ENCODE assay signal across 26 cellular contexts in the genomic region with DNA sequence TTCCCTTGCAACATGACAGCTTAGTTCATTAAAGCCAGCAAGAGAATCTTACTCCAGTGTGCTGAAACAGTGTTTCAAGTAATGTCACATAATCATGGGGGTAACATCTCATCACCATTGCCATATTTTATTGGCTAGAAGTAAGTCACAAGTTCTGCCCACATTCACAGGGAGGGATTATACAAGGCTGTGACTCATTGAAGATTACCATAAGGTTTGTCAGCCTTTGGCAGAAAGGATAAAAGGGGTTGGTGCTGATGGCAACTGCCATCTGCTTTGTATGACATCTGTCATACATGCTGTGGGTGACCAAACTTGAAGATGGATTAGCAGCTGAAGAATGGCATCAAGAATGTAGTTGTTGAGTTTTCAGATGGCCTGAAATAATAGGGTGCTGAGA.
DNase-seq lines count a peak whose midpoint lies in the region; ATAC-seq and TF ChIP-seq lines count a peak whose summit lies in the region.
"Had no signal": no experiment of that assay in that cellular context is flagged by ENCODE, and none has a peak within 500 bp of the region (broad histone marks: within the 10 kb centered on the region; RNA-seq: fewer than 3 reads in every experiment).

No MANE protein-coding gene starts in this region.

- H3K14ac ChIP-seq in IMR-90 (replicated peaks; ENCODE audit: low read depth, low read length), result no peak overlapping the region

- no peak overlapping the region for H3K4me2 ChIP-seq in IMR-90 (ENCODE audit: low read depth, low read length)
- no peak overlapping the region for H3K4me2 ChIP-seq in MM.1S (ENCODE audit: low read depth, low read length)
- H3K4me2 ChIP-seq: GM23338 had no signal

- no peak overlapping the region for H4K5ac ChIP-seq in IMR-90 (ENCODE audit: low read depth, low read length)

- H2AFZ ChIP-seq in IMR-90 (replicated peaks; ENCODE audit: low read length, poor library complexity) (no peak overlapping the region), MM.1S (ENCODE audit: low read length) (no peak overlapping the region)
- H2AFZ ChIP-seq: GM23338 had no signal

- H4K91ac ChIP-seq in IMR-90 (ENCODE audit: insufficient read depth, low read depth, low read length), result no peak overlapping the region

- intact Hi-C loops in IMR-90 (cut with micrococcal nuclease), result loop anchor here (1.0 kb wide), 1 partner anchor 48 kb away; no protein-coding TSS in a partner anchor

- H2BK20ac ChIP-seq in IMR-90 (ENCODE audit: low read depth, low read length), result no peak overlapping the region

- no peaks in the 10 kb centered on the region; the same call in 1 of the 2 replicates for H3K27me3 ChIP-seq in IMR-90 (ENCODE audit: control insufficient read depth, insufficient read depth, low read length)
- no peaks in the 10 kb centered on the region for H3K27me3 ChIP-seq in MM.1S (replicated peaks; ENCODE audit: insufficient read depth, low read length)
- H3K27me3 ChIP-seq: SJSA1, stomach, tibial artery had no signal

- no peaks in the 10 kb centered on the region for H3K9me2 ChIP-seq in MM.1S (replicated peaks; ENCODE audit: insufficient read depth, low read length)

- no peak overlapping the region for H3K56ac ChIP-seq in IMR-90 (ENCODE audit: extremely low read depth, insufficient read depth, low read length)

- TF ChIP-seq RAD21 in IMR-90 (IDR thresholded peaks at IDR 0.05; ENCODE audit: low read length), result no peak

- H2BK15ac ChIP-seq in IMR-90 (ENCODE audit: low read depth, low read length), result no peak overlapping the region

- H3K9me3 ChIP-seq in IMR-90 (ENCODE audit: control insufficient read depth, insufficient read depth, low read length) (no peaks in the 10 kb centered on the region), MM.1S (replicated peaks; ENCODE audit: insufficient read depth, low read length) (no peaks in the 10 kb centered on the region)
- H3K9me3 ChIP-seq: prostate gland, SJSA1, stomach, tibial artery had no signal

- H3F3A ChIP-seq in MM.1S (ENCODE audit: insufficient read depth, low read length), result no peaks in the 10 kb centered on the region

- no peaks in the 10 kb centered on the region for H3K79me2 ChIP-seq in MM.1S (ENCODE audit: low read length)

- H4K20me1 ChIP-seq in IMR-90 (ENCODE audit: insufficient read depth, low read length) (no peaks in the 10 kb centered on the region), MM.1S (ENCODE audit: insufficient read depth, low read length) (no peaks in the 10 kb centered on the region)

- no peak overlapping the region for H2AK9ac ChIP-seq in IMR-90 (replicated peaks; ENCODE audit: low read depth, low read length, poor library complexity)

- no peaks in the 10 kb centered on the region for H3K4me1 ChIP-seq in IMR-90 (ENCODE audit: control insufficient read depth, insufficient read depth, low read length)
- no peaks in the 10 kb centered on the region for H3K4me1 ChIP-seq in MM.1S (ENCODE audit: low read length)
- H3K4me1 ChIP-seq: prostate gland, stomach, tibial artery had no signal

- H3K27ac ChIP-seq in IMR-90 (ENCODE audit: insufficient read depth, low read length) (no peak overlapping the region), MM.1S (ENCODE audit: low read length) (no peak overlapping the region)
- H3K27ac ChIP-seq: C4-2B, prostate gland, SJSA1, stomach, tibial artery had no signal

- H2BK120ac ChIP-seq in IMR-90 (ENCODE audit: low read depth, low read length), result no peak overlapping the region

- H3K79me1 ChIP-seq in IMR-90 (ENCODE audit: low read depth in 1 of 2, low read length in 2 of 2), result no peaks in the 10 kb centered on the region

- ATAC-seq in IMR-90 (ENCODE audit: low read depth), result no peak
- no peak for ATAC-seq in HG02938 (IDR thresholded peaks at IDR 0.05; ENCODE audit: unreplicated experiment)
- ATAC-seq in HG03039 (IDR thresholded peaks at IDR 0.05; ENCODE audit: unreplicated experiment), result no peak
- no peak for ATAC-seq in GM21723 (IDR thresholded peaks at IDR 0.05; ENCODE audit: unreplicated experiment)
- ATAC-seq: activated CD4-positive, alpha-beta T cell treated with anti-CD3 and anti-CD28 coated beads for 36 hours; activated T-cell treated with anti-CD3 and anti-CD28 coated beads, Interleukin-2, amount 50 U/mL, for 72 hours; GM23338 had no signal

- no peak overlapping the region for H3K4ac ChIP-seq in IMR-90 (ENCODE audit: low read depth, low read length)

- H3K9ac ChIP-seq in IMR-90 (ENCODE audit: low read depth, low read length) (no peak overlapping the region), MM.1S (ENCODE audit: low read length) (no peak overlapping the region)

- no TSS peak for BruUV-seq in IMR-90 (replicated peaks; lab: Mats Ljungman, UMichigan)

- DNase-seq in EL (peak; percentile 34), IMR-90 (peak; percentile 12), amniotic epithelial cell (ENCODE audit: low read depth) (peak; percentile 21), kidney tubule cell (ENCODE audit: low spot score) (peak; percentile 27), MM.1S (no peak)
- DNase-seq: activated CD4-positive, alpha-beta T cell treated with anti-CD3 and anti-CD28 coated beads for 36 hours; activated naive CD4-positive, alpha-beta T cell treated with anti-CD3 and anti-CD28 coated beads, Interleukin-2, amount 10 ng/mL, durations not matched to agents 7 days and 5 days; activated T-cell treated with anti-CD3 and anti-CD28 coated beads, Interleukin-2, amount 50 U/mL, for 72 hours; amygdala; caudate nucleus; glutamatergic neuron; Kasumi-1; NCI-H1417; NCI-H446 treated with DMSO at 0.1 percent for 48 hours; NK-92 treated with Interleukin-12 subunit alpha and Interleukin-12 subunit beta, amount 100 ng/mL, for 24 hours; stomach; T-helper 1 cell; tibial artery had no signal

- TF ChIP-seq CTCF in IMR-90 (conservative IDR thresholded peaks at IDR 0.05; ENCODE audit: low read depth, low read length), result no peak
- no peak for TF ChIP-seq CTCF in MM.1S (IDR thresholded peaks at IDR 0.05; ENCODE audit: low read length)

- dilution Hi-C loops in IMR-90 (cut with HindIII; ENCODE audit: low sequenced_read_pairs, unreplicated experiment), result no loop called here

- CTCF ChIA-PET in IMR-90 (lab: Yijun Ruan, JAX), result no interaction called here

- H3K23ac ChIP-seq in IMR-90 (ENCODE audit: low read depth, low read length), result no peak overlapping the region

- TF ChIP-seq POLR2A in IMR-90 (IDR thresholded peaks at IDR 0.05; ENCODE audit: low read depth, low read length), result no peak

- no peak overlapping the region for H4K8ac ChIP-seq in IMR-90 (ENCODE audit: low read depth in 2 of 2, low read length in 2 of 2)

- POLR2A ChIA-PET in IMR-90 (lab: Charles Lee; ENCODE audit: unreplicated experiment), result no interaction called here

- no peaks in the 10 kb centered on the region for H3K9me1 ChIP-seq in IMR-90 (ENCODE audit: insufficient read depth, low read length)

- no peak overlapping the region for H2BK5ac ChIP-seq in IMR-90 (ENCODE audit: low read depth, low read length, poor library complexity, severe bottlenecking)

- H2AK5ac ChIP-seq in IMR-90 (ENCODE audit: low read depth, low read length), result no peak overlapping the region

- no peak overlapping the region for H3K18ac ChIP-seq in IMR-90 (ENCODE audit: low read depth, low read length)

- in situ Hi-C loops in IMR-90 (cut with MboI; ENCODE audit: low sequenced_read_pairs), result no loop called here

- H3K36me3 ChIP-seq in IMR-90 (ENCODE audit: control insufficient read depth, insufficient read depth, low read length), result no peaks in the 10 kb centered on the region
- no peaks in the 10 kb centered on the region for H3K36me3 ChIP-seq in MM.1S (replicated peaks; ENCODE audit: insufficient read depth, low read length)
- H3K36me3 ChIP-seq: prostate gland, SJSA1, stomach, tibial artery had no signal

- no peak overlapping the region for H3K4me3 ChIP-seq in IMR-90 (ENCODE audit: insufficient read depth, low read depth, low read length)
- H3K4me3 ChIP-seq in MM.1S (ENCODE audit: low read length), result no peak overlapping the region
- H3K4me3 ChIP-seq: GM23338, lung, prostate gland, SJSA1, stomach, tibial artery had no signal

TF ChIP-seq in IMR-90, 13 proteins besides CTCF, POLR2A, EP300 and RAD21:
- TF ChIP-seq RFX5 (IDR thresholded peaks at IDR 0.05; ENCODE audit: low read depth, low read length) (no peak), NFE2L2 (IDR thresholded peaks at IDR 0.05; ENCODE audit: low read depth, low read length) (no peak), FOS (IDR thresholded peaks at IDR 0.05; ENCODE audit: low read depth, low read length) (no peak), BHLHE40 (IDR thresholded peaks at IDR 0.05; ENCODE audit: low read depth, low read length) (no peak), RCOR1 (IDR thresholded peaks at IDR 0.05; ENCODE audit: insufficient replicate concordance, low read length) (no peak), MAFK (IDR thresholded peaks at IDR 0.05; ENCODE audit: low read depth, low read length) (no peak), CHD1 (IDR thresholded peaks at IDR 0.05; ENCODE audit: low read depth, low read length) (no peak), MXI1 (IDR thresholded peaks at IDR 0.05; ENCODE audit: borderline replicate concordance, low read depth, low read length) (no peak)
TF ChIP-seq in IMR-90: peak in this region for 0.
